Comparison of ENCODE assay signal across 12 cellular contexts in genomic region chr17:76204277-76204676, GRCh38. TPM values are rescaled to one million over a fixed set of nuclear protein-coding genes. Genes with fewer than 3 reads are reported as not detected.
DNase-seq lines count a peak whose midpoint lies in the region; TF ChIP-seq lines count a peak whose summit lies in the region.
"Had no signal": no experiment of that assay in that cellular context is flagged by ENCODE, and none has a peak within 500 bp of the region (broad histone marks: within the 10 kb centered on the region; RNA-seq: fewer than 3 reads in every experiment).

No MANE protein-coding gene starts in this region.

- H3K4me1 ChIP-seq in SJSA1 (replicated peaks) (peaks cover 14% of the 10 kb centered on the region), left ventricle myocardium inferior (peaks cover 14% of the 10 kb centered on the region)

- H3K4me3 ChIP-seq in SJSA1, result no peak overlapping the region
- no peak overlapping the region for H3K4me3 ChIP-seq in fibroblast of the aortic adventitia (ENCODE audit: low read depth, low read length)
- H3K4me3 ChIP-seq in left ventricle myocardium inferior, result no peak overlapping the region

- TF ChIP-seq CTCF in fibroblast of the aortic adventitia (IDR thresholded peaks at IDR 0.05; ENCODE audit: insufficient read depth, low read length) (no peak), left ventricle myocardium inferior (IDR thresholded peaks at IDR 0.05; ENCODE audit: borderline replicate concordance) (no peak)

- intact Hi-C loops in left ventricle myocardium inferior (cut with micrococcal nuclease), result no loop called here

- H3K36me3 ChIP-seq in SJSA1 (no peaks in the 10 kb centered on the region), left ventricle myocardium inferior (no peaks in the 10 kb centered on the region)

- no peaks in the 10 kb centered on the region for H3K27me3 ChIP-seq in SJSA1 (replicated peaks)
- H3K27me3 ChIP-seq in left ventricle myocardium inferior (ENCODE audit: low read depth), result no peaks in the 10 kb centered on the region

- peak; percentile 32 for DNase-seq in 8988T
- DNase-seq in EL, result peak; percentile 90
- peak; percentile 50 to 54 for DNase-seq in SJSA1 (ENCODE audit: low read depth in 1 of 2, low spot score in 2 of 2)
- DNase-seq in fibroblast of the aortic adventitia (ENCODE audit: low read depth), result peak; percentile 36
- DNase-seq in NK-92 treated with Interleukin-12 subunit alpha and Interleukin-12 subunit beta, amount 100 ng/mL, for 24 hours (lab: John Stamatoyannopoulos, UW), result no peak
- no peak for DNase-seq in NCI-H82 treated with DMSO at 0.1 percent for 48 hours (lab: John Stamatoyannopoulos, UW; ENCODE audit: unreplicated experiment)
- no peak for DNase-seq in left ventricle myocardium inferior
- no peak for DNase-seq in NOMO-1 (lab: John Stamatoyannopoulos, UW; ENCODE audit: unreplicated experiment in 2 of 2)
- DNase-seq: MM.1S, NCI-H526 treated with DMSO at 0.1 percent for 48 hours, substantia nigra had no signal

- no peak overlapping the region for H3K27ac ChIP-seq in SJSA1
- H3K27ac ChIP-seq in left ventricle myocardium inferior (replicated peaks), result no peak overlapping the region
- H3K27ac ChIP-seq: parathyroid adenoma had no signal

- H3K9me3 ChIP-seq in SJSA1 (replicated peaks) (no peaks in the 10 kb centered on the region), left ventricle myocardium inferior (replicated peaks) (no peaks in the 10 kb centered on the region)

RNA-seq across cellular contexts. Expression of gene RNF157, which starts 36.0 kb away (rescaled TPM):
- 4.6 and 9.4 TPM in 2 replicates for total RNA-seq in SJSA1 (2014; rRNA removed; shearing (Covaris generic))
- total RNA-seq in fibroblast of the aortic adventitia (ENCODE audit: low replicate concordance) (0.08 and 0.18 TPM in 2 replicates), left ventricle myocardium inferior (4.8 TPM)

Comparison
In these comparisons a context has a peak if more than half of its experiments do, and no peak if none do; other contexts are left out.
1. DNase-seq: peak in 8988T (single experiment), EL (single experiment), SJSA1 (2 of 2) and fibroblast of the aortic adventitia (single experiment); none in NK-92 treated with Interleukin-12 subunit alpha and Interleukin-12 subunit beta, amount 100 ng/mL, for 24 hours (single experiment), NCI-H82 treated with DMSO at 0.1 percent for 48 hours (single experiment), left ventricle myocardium inferior (single experiment) and NOMO-1 (0 of 2).